Comparison of ENCODE assay signal across 2 cellular contexts in the genomic region with DNA sequence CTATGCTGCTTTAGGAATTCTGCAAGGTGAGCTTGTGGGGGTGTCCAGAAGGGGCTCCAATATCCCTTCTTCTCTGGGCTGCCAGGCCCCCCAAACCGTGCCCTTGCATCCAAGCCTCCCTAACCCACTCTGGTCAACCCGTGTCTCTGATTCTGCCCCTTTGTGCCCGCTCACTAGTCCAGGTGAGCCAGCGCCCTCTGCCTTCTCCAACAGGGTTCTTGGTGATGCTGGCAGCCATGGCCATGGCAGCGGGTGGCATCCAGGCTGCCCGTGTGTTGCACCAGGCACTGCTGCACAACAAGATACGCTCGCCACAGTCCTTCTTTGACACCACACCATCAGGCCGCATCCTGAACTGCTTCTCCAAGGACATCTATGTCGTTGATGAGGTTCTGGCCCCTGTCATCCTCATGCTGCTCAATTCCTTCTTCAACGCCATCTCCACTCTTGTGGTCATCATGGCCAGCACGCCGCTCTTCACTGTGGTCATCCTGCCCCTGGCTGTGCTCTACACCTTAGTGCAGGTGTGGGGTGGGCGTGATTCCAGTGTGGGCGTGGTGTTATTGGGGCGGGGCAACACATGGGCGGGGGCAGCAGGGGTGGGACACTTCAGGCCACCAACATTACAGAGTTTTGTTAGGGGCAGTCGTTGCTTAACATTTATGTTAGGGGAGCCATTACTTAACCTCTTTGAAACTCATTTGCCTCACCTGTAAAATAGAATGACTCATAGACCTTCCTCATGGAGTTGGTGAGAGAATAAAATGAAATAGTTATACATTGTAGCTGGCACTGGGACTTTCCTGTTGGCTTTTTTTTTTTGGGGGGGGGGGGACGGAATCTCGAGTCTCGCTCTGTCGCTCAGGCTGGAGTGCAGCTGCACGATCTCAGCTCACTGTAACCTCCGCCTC.
TF ChIP-seq lines count a peak whose summit lies in the region.

No MANE protein-coding gene starts in this region.

TF ChIP-seq in HEK293, 187 proteins besides CTCF, POLR2A, EP300 and RAD21:
- TF ChIP-seq KLF1 (tag by site-specific recombination; IDR thresholded peaks at IDR 0.05) (peak; percentile 49; the same call in 1 of the 2 replicates), KLF8 (tag by site-specific recombination; IDR thresholded peaks at IDR 0.05) (0 out of 2 replicates have a peak, but pooled peaks have one; percentile 51), ZNF10 (tag by site-specific recombination; IDR thresholded peaks at IDR 0.05) (no peak)
TF ChIP-seq in HEK293: peak in this region for 2.

TF ChIP-seq in H1, 55 proteins besides CTCF, POLR2A, EP300 and RAD21:
- TF ChIP-seq SIRT6 (IDR thresholded peaks at IDR 0.05; ENCODE audit: low read length) = no peak
- TF ChIP-seq BCL11A (IDR thresholded peaks at IDR 0.05; ENCODE audit: low read depth in 2 of 2, low read length in 2 of 2) = no peak
- no peak for TF ChIP-seq TAF7 (optimal IDR thresholded peaks at IDR 0.05; ENCODE audit: borderline replicate concordance, low read depth, low read length)
- TF ChIP-seq FOSL1 (IDR thresholded peaks at IDR 0.05; ENCODE audit: insufficient read depth, low read depth, low read length) = no peak
- TF ChIP-seq BRCA1 (IDR thresholded peaks at IDR 0.05; ENCODE audit: low read depth, low read length) = no peak
- no peak for TF ChIP-seq BACH1 (IDR thresholded peaks at IDR 0.05; ENCODE audit: low read length)
- no peak for TF ChIP-seq YY1 (IDR thresholded peaks at IDR 0.05; ENCODE audit: low read depth, low read length)
- no peak for TF ChIP-seq CTBP2 (IDR thresholded peaks at IDR 0.05; ENCODE audit: borderline replicate concordance, insufficient read depth, insufficient read length, low read length)
- no peak for TF ChIP-seq ASH2L (IDR thresholded peaks at IDR 0.05; ENCODE audit: low read length)
- TF ChIP-seq PHF8 (conservative IDR thresholded peaks at IDR 0.05; ENCODE audit: low read depth, low read length) = no peak
- TF ChIP-seq RBBP5 (IDR thresholded peaks at IDR 0.05; ENCODE audit: borderline replicate concordance, low read depth, low read length) = no peak
- TF ChIP-seq TCF12 (IDR thresholded peaks at IDR 0.05; ENCODE audit: low read depth, low read length) = no peak
- no peak for TF ChIP-seq CHD2 (IDR thresholded peaks at IDR 0.05; ENCODE audit: low read length)
- TF ChIP-seq SAP30 (IDR thresholded peaks at IDR 0.05; ENCODE audit: insufficient read depth, insufficient replicate concordance, low read length) = no peak
- no peak for TF ChIP-seq CEBPB (IDR thresholded peaks at IDR 0.05; ENCODE audit: low read depth, low read length)
- no peak for TF ChIP-seq NRF1 (IDR thresholded peaks at IDR 0.05; ENCODE audit: low read depth, low read length)
- TF ChIP-seq GABPA (IDR thresholded peaks at IDR 0.05; ENCODE audit: borderline replicate concordance, insufficient read depth, low read length) = no peak
- TF ChIP-seq EZH2 (IDR thresholded peaks at IDR 0.05; ENCODE audit: low read depth, low read length, severe bottlenecking) = no peak
TF ChIP-seq in H1: peak in this region for 0.
